In genomic region chr1:9428601-9429368, GRCh38 we compare ENCODE assay signal across 8 cellular contexts.
DNase-seq lines count a peak whose midpoint lies in the region; ATAC-seq and TF ChIP-seq lines count a peak whose summit lies in the region.

No MANE protein-coding gene starts in this region.

- H3K36me3 Mint-ChIP-seq in activated naive CD8-positive, alpha-beta T cell, result no peaks in the 10 kb centered on the region

- H3K9me3 Mint-ChIP-seq in activated naive CD8-positive, alpha-beta T cell (ENCODE audit: low read depth), result no peaks in the 10 kb centered on the region

- H3K4me3 Mint-ChIP-seq in activated naive CD8-positive, alpha-beta T cell, result peak overlapping the region; percentile 93

- CTCF ChIA-PET in GM10248 (lab: Yijun Ruan, JAX), result interaction anchor here (1.0 to 1.1 kb wide), 3 partner anchors 23 to 45 kb away, joined by 3 read pairs; no protein-coding TSS in a partner anchor

- ATAC-seq in HG02610 (IDR thresholded peaks at IDR 0.05; ENCODE audit: unreplicated experiment), result peak; percentile 75
- peak; percentile 97 for ATAC-seq in SK-N-SH treated with all-trans-retinoic acid at 6 μM for 48 hours

- peak; percentile 96 for DNase-seq in GM10248 (ENCODE audit: extremely low spot score)
- peak; percentile 99 for DNase-seq in NCI-H1092 treated with DMSO at 0.1 percent for 48 hours (lab: John Stamatoyannopoulos, UW)
- DNase-seq in glomerular visceral epithelial cell (ENCODE audit: extremely low spot score), result peak; percentile 100
- peak; percentile 98 for DNase-seq in occipital lobe (lab: John Stamatoyannopoulos, UW)

- peak overlapping the region; percentile 84 for H3K27ac ChIP-seq in temporal lobe (ENCODE audit: low read depth, low read length)

- peaks cover 49% of the 10 kb centered on the region for H3K4me1 Mint-ChIP-seq in activated naive CD8-positive, alpha-beta T cell (ENCODE audit: low read depth)

- no peaks in the 10 kb centered on the region for H3K27me3 Mint-ChIP-seq in activated naive CD8-positive, alpha-beta T cell

- peak overlapping the region; percentile 96 for H3K27ac Mint-ChIP-seq in activated naive CD8-positive, alpha-beta T cell

- TF ChIP-seq CTCF in GM10248 (IDR thresholded peaks at IDR 0.05; ENCODE audit: control extremely low read depth, extremely low read depth, low read depth, missing control alignments), result no peak

- POLR2A ChIA-PET in GM10248 (lab: Yijun Ruan, JAX), result interaction anchor here (0.7 kb wide), 1 partner anchor 12 kb away, joined by 3 read pairs; no protein-coding TSS in a partner anchor

TF ChIP-seq in SK-N-SH treated with all-trans-retinoic acid at 6 μM for 48 hours, 23 proteins besides CTCF, POLR2A, EP300 and RAD21:
- TF ChIP-seq POU6F1 (CRISPR knock-in tag; IDR thresholded peaks at IDR 0.05; ENCODE audit: borderline replicate concordance, low read depth), result no peak
- TF ChIP-seq ZFP3 (CRISPR knock-in tag; IDR thresholded peaks at IDR 0.05), result 0 out of 2 replicates have a peak, but pooled peaks have one; percentile 40
- TF ChIP-seq CSDC2 (CRISPR knock-in tag; IDR thresholded peaks at IDR 0.05), result no peak
- TF ChIP-seq TCF4 (CRISPR knock-in tag; IDR thresholded peaks at IDR 0.05; ENCODE audit: borderline replicate concordance), result no peak
- peak; percentile 31; the same call in 1 of the 2 replicates for TF ChIP-seq TSHZ2 (CRISPR knock-in tag; IDR thresholded peaks at IDR 0.05)

Comparison
In these comparisons a context has a peak if more than half of its experiments do, and no peak if none do; other contexts are left out.
1. Peak in every context shown above with its lines: DNase-seq, ATAC-seq and H3K27ac ChIP-seq.